9 cellular contexts compared by ENCODE assay signal in genomic region chr15:40696228-40696627, GRCh38. TPM values are rescaled to one million over a fixed set of nuclear protein-coding genes. Genes with fewer than 3 reads are reported as not detected.
DNase-seq lines count a peak whose midpoint lies in the region; ATAC-seq and TF ChIP-seq lines count a peak whose summit lies in the region.
"Had no signal": no experiment of that assay in that cellular context is flagged by ENCODE, and none has a peak within 500 bp of the region (broad histone marks: within the 10 kb centered on the region; RNA-seq: fewer than 3 reads in every experiment).

No MANE protein-coding gene starts in this region.

- POLR2A ChIA-PET in MCF 10A (lab: Yijun Ruan, JAX) = interaction anchor here (0.7 to 3.9 kb wide), 4 partner anchors 11 to 92 kb away, joined by 3 to 26 read pairs (median 8); no protein-coding TSS in a partner anchor

- no TSS peak for BruUV-seq in MCF 10A (replicated peaks; lab: Mats Ljungman, UMichigan)

- H3K4me1 ChIP-seq in breast epithelium (peaks cover 5 to 7% of the 10 kb centered on the region in 2 donors), gastroesophageal sphincter (peaks cover 0 to 23% (median 10%) of the 10 kb centered on the region in 3 donors)

- H3K27ac Mint-ChIP-seq in MCF 10A (ENCODE audit: low read depth, unreplicated experiment) (no peak overlapping the region), T-helper 17 cell (no peak overlapping the region), type B pancreatic cell (peak overlapping the region; percentile 79)

- no peak overlapping the region for H3K4me3 ChIP-seq in breast epithelium
- peak overlapping the region; percentile 98 for H3K4me3 ChIP-seq in fibroblast of the aortic adventitia (ENCODE audit: low read depth, low read length)
- no peak overlapping the region for H3K4me3 ChIP-seq in gastroesophageal sphincter

- CTCF ChIA-PET in MCF 10A (lab: Yijun Ruan, JAX) = interaction anchor here (0.7 to 4.1 kb wide), 2 partner anchors 17 to 196 kb away, joined by 4 to 17 read pairs; no protein-coding TSS in a partner anchor

- H3K36me3 Mint-ChIP-seq in MCF 10A (ENCODE audit: insufficient read depth, unreplicated experiment) (peaks cover 28% of the 10 kb centered on the region), T-helper 17 cell (ENCODE audit: low read depth) (peaks cover 2% of the 10 kb centered on the region), type B pancreatic cell (peaks cover 4% of the 10 kb centered on the region)

- DNase-seq in MCF 10A (ENCODE audit: unreplicated experiment) = no peak
- DNase-seq in breast epithelium (ENCODE audit: low spot score in 2 of 2) = no peak
- no peak for DNase-seq in T-helper 17 cell
- DNase-seq in fibroblast of the aortic adventitia (ENCODE audit: low read depth) = no peak
- DNase-seq in type B pancreatic cell (ENCODE audit: extremely low spot score, unreplicated experiment) = no peak
- no peak for DNase-seq in NOMO-1 treated with DMSO at 0.1 percent for 48 hours (lab: John Stamatoyannopoulos, UW; ENCODE audit: unreplicated experiment)
- DNase-seq: NCI-H526 had no signal

- H3K27ac ChIP-seq in breast epithelium = no peak overlapping the region
- no peak overlapping the region for H3K27ac ChIP-seq in gastroesophageal sphincter

- H3K27me3 Mint-ChIP-seq in MCF 10A (ENCODE audit: insufficient read depth, unreplicated experiment) (no peaks in the 10 kb centered on the region), T-helper 17 cell (no peaks in the 10 kb centered on the region), type B pancreatic cell (no peaks in the 10 kb centered on the region)

- H3K4me3 Mint-ChIP-seq in MCF 10A (ENCODE audit: unreplicated experiment) (peak overlapping the region; percentile 96), T-helper 17 cell (peak overlapping the region; percentile 100), type B pancreatic cell (peak overlapping the region; percentile 99)

- no peak for TF ChIP-seq EP300 in gastroesophageal sphincter (IDR thresholded peaks at IDR 0.05)

- intact Hi-C loops in MCF 10A (cut with micrococcal nuclease) = no loop called here
- intact Hi-C loops in breast epithelium (cut with DNase I; ENCODE audit: low total_unique reads) = loop anchor here (10.0 kb wide), 1 partner anchor 209 kb away; no protein-coding TSS in a partner anchor

- WGBS in gastroesophageal sphincter (ENCODE audit: low coverage in 1 of 2), 2 donors = 74 to 89% methylated on average over 10 to 11 of the region's 11 CpGs

- TF ChIP-seq POLR2A in breast epithelium (IDR thresholded peaks at IDR 0.05) = no peak
- TF ChIP-seq POLR2A in gastroesophageal sphincter (IDR thresholded peaks at IDR 0.05) = no peak

- no peaks in the 10 kb centered on the region for H3K36me3 ChIP-seq in breast epithelium
- peaks cover 0 to 18% of the 10 kb centered on the region in 2 donors for H3K36me3 ChIP-seq in gastroesophageal sphincter

- TF ChIP-seq CTCF in MCF 10A (IDR thresholded peaks at IDR 0.05; ENCODE audit: unreplicated experiment) (no peak), breast epithelium (IDR thresholded peaks at IDR 0.05) (no peak), fibroblast of the aortic adventitia (IDR thresholded peaks at IDR 0.05; ENCODE audit: insufficient read depth, low read length) (no peak), type B pancreatic cell (conservative IDR thresholded peaks at IDR 0.05) (no peak), gastroesophageal sphincter (IDR thresholded peaks at IDR 0.05) (no peak)

- no peaks in the 10 kb centered on the region for H3K9me3 ChIP-seq in breast epithelium
- no peaks in the 10 kb centered on the region for H3K9me3 ChIP-seq in T-helper 17 cell (ENCODE audit: control insufficient read depth, low read length, poor library complexity, severe bottlenecking)
- H3K9me3 ChIP-seq in gastroesophageal sphincter = no peaks in the 10 kb centered on the region

- no peaks in the 10 kb centered on the region for H3K9me3 Mint-ChIP-seq in MCF 10A (ENCODE audit: unreplicated experiment)
- no peaks in the 10 kb centered on the region for H3K9me3 Mint-ChIP-seq in type B pancreatic cell

- ATAC-seq in T-helper 17 cell (no peak), gastroesophageal sphincter (no peak), esophagus mucosa (no peak)

- H3K27me3 ChIP-seq in breast epithelium (no peaks in the 10 kb centered on the region), gastroesophageal sphincter (no peaks in the 10 kb centered on the region)

- H3K4me1 Mint-ChIP-seq in MCF 10A (ENCODE audit: insufficient read depth, unreplicated experiment) = peaks cover 10% of the 10 kb centered on the region
- H3K4me1 Mint-ChIP-seq in T-helper 17 cell = peaks cover 16% of the 10 kb centered on the region
- peaks cover 18% of the 10 kb centered on the region for H3K4me1 Mint-ChIP-seq in type B pancreatic cell (ENCODE audit: unreplicated experiment)

RNA-seq across cellular contexts. Expression of gene RAD51, which starts 1.3 kb away (rescaled TPM):
- 6.1 and 7.1 TPM in 2 replicates for total RNA-seq in MCF 10A (2022)
- total RNA-seq in breast epithelium = under 1 TPM in 1 of 3 donors, not detected in 2; 0.44 TPM
- total RNA-seq in T-helper 17 cell = 1 to 10 TPM; 1.5 to 2.0 TPM
- 2.9 and 12.1 TPM in 2 replicates for total RNA-seq in fibroblast of the aortic adventitia (ENCODE audit: low replicate concordance)
- 15.7 and 20.5 TPM in 2 replicates for total RNA-seq in type B pancreatic cell (ENCODE audit: low replicate concordance)
- 1 to 10 TPM in 1 of 4 donors, not detected in 3; 3.0 TPM for total RNA-seq in gastroesophageal sphincter
- total RNA-seq in esophagus mucosa = 8.2 TPM

RNA-seq across cellular contexts. Expression of gene RMDN3, which starts 58.8 kb away (rescaled TPM):
- total RNA-seq in MCF 10A (2022) = 31.8 and 36.1 TPM in 2 replicates
- 10 to 100 TPM; 31.5 to 35.4 (median 34.4) TPM for total RNA-seq in breast epithelium
- 10 to 100 TPM; 31.4 to 33.1 TPM for total RNA-seq in T-helper 17 cell
- total RNA-seq in fibroblast of the aortic adventitia (ENCODE audit: low replicate concordance) = 18.0 and 54.0 TPM in 2 replicates
- 30.4 and 32.0 TPM in 2 replicates for total RNA-seq in type B pancreatic cell (ENCODE audit: low replicate concordance)
- total RNA-seq in gastroesophageal sphincter = 10 to 100 TPM; 24.2 to 37.2 (median 32.8) TPM
- 21.2 TPM for total RNA-seq in esophagus mucosa
